ENCODE assay signal across 21 cellular contexts in genomic region chr9:111316796-111317195, GRCh38. TPM values are rescaled to one million over a fixed set of nuclear protein-coding genes. Genes with fewer than 3 reads are reported as not detected.
DNase-seq lines count a peak whose midpoint lies in the region; TF ChIP-seq lines count a peak whose summit lies in the region.
"Had no signal": no experiment of that assay in that cellular context is flagged by ENCODE, and none has a peak within 500 bp of the region (broad histone marks: within the 10 kb centered on the region; RNA-seq: fewer than 3 reads in every experiment).

No MANE protein-coding gene starts in this region.

- no peaks in the 10 kb centered on the region for H3K79me2 ChIP-seq in osteoblast (ENCODE audit: insufficient read depth, low read length)

- no peaks in the 10 kb centered on the region for H3K4me1 ChIP-seq in osteoblast (ENCODE audit: insufficient read depth, low read length)
- H3K4me1 ChIP-seq: A549, Peyer's patch, SJCRH30 had no signal

- no peak for TF ChIP-seq CTCF in AG10803 (conservative IDR thresholded peaks at IDR 0.05; ENCODE audit: low read length)
- no peak for TF ChIP-seq CTCF in osteoblast (IDR thresholded peaks at IDR 0.05; ENCODE audit: extremely low read depth, low read depth, low read length)

- no peaks in the 10 kb centered on the region for H3K36me3 ChIP-seq in osteoblast (ENCODE audit: insufficient read depth, low read length)
- H3K36me3 ChIP-seq: Peyer's patch, SJCRH30 had no signal

- H3K4me2 ChIP-seq in osteoblast (ENCODE audit: insufficient read depth, low read length): no peak overlapping the region
- H3K4me2 ChIP-seq: A549 had no signal

- no peak overlapping the region for H2AFZ ChIP-seq in osteoblast (ENCODE audit: low read length)

- H3K9me3 ChIP-seq in osteoblast (ENCODE audit: low read depth, low read length): no peaks in the 10 kb centered on the region
- H3K9me3 ChIP-seq: A549, Peyer's patch, SJCRH30 had no signal

- TF ChIP-seq POLR2A in erythroblast (IDR thresholded peaks at IDR 0.05; ENCODE audit: low read length): no peak

- H4K20me1 ChIP-seq in osteoblast (ENCODE audit: insufficient read depth, low read length): no peaks in the 10 kb centered on the region

- no peak overlapping the region for H3K27ac ChIP-seq in osteoblast (ENCODE audit: low read depth, low read length)
- H3K27ac ChIP-seq: A549, Peyer's patch, SJCRH30 had no signal

- H3K4me3 ChIP-seq in AG10803 (ENCODE audit: low read length): no peak overlapping the region
- H3K4me3 ChIP-seq in osteoblast (ENCODE audit: insufficient read depth, low read length): no peak overlapping the region
- H3K4me3 ChIP-seq: A549, Peyer's patch, SJCRH30 had no signal

- no peaks in the 10 kb centered on the region for H3K27me3 ChIP-seq in osteoblast (ENCODE audit: insufficient read depth, low read length)
- H3K27me3 ChIP-seq: Peyer's patch, SJCRH30 had no signal

- DNase-seq in AG10803 (ENCODE audit: low read depth) (peak; percentile 67), GM04504 (ENCODE audit: low read depth) (peak; percentile 29), fibroblast of gingiva (ENCODE audit: low read depth) (peak; percentile 86), osteoblast (ENCODE audit: insufficient read length, low spot score, missing footprints) (peak; percentile 18), erythroblast (lab: John Stamatoyannopoulos, UW) (no peak), NCI-H345 treated with DMSO at 0.1 percent for 48 hours (lab: John Stamatoyannopoulos, UW; ENCODE audit: unreplicated experiment) (no peak), activated T-cell treated with anti-CD3 and anti-CD28 coated beads for 4 hours (no peak)
- DNase-seq in effector CD8-positive, alpha-beta T cell (lab: John Stamatoyannopoulos, UW): no peak
- DNase-seq: GOT3, NCI-H1694, NCI-H2081, NCI-H2171, NCI-H345, NCI-H524 treated with DMSO at 0.1 percent for 48 hours, NCI-H82, Peyer's patch, SJCRH30 had no signal

RNA-seq across cellular contexts. Expression of gene OR2K2, which starts 13.2 kb away (rescaled TPM):
- total RNA-seq in osteoblast: under 0.01 TPM in 1 of 2 replicates, not detected in the other
- total RNA-seq: B cell, HT1080, MCF 10A, Peyer's patch, SJCRH30 had no signal

Comparison
In these comparisons a context has a peak if more than half of its experiments do, and no peak if none do; other contexts are left out.
1. DNase-seq: peak in AG10803 (single experiment), GM04504 (single experiment), fibroblast of gingiva (single experiment) and osteoblast (single experiment); none in erythroblast (0 of 2), NCI-H345 treated with DMSO at 0.1 percent for 48 hours (single experiment), effector CD8-positive, alpha-beta T cell (single experiment) and activated T-cell treated with anti-CD3 and anti-CD28 coated beads for 4 hours (single experiment).